Comparison of ENCODE assay signal across 8 cellular contexts in genomic region chr2:30448308-30448707, GRCh38.
DNase-seq lines count a peak whose midpoint lies in the region; ATAC-seq and TF ChIP-seq lines count a peak whose summit lies in the region.

No MANE protein-coding gene starts in this region.

- H2AFZ ChIP-seq in DND-41 (ENCODE audit: low read depth, low read length), result no peak overlapping the region
- peak overlapping the region; percentile 82 for H2AFZ ChIP-seq in neuron (ENCODE audit: low read depth, low read length)

- no peak for TF ChIP-seq POLR2A in NB4 (IDR thresholded peaks at IDR 0.05; ENCODE audit: extremely low read depth, insufficient read length)

- H3K27ac ChIP-seq in DND-41 (ENCODE audit: low read length) (no peak overlapping the region), duodenal mucosa (ENCODE audit: low read depth, low read length) (no peak overlapping the region), WERI-Rb-1 (no peak overlapping the region)

- H3K79me2 ChIP-seq in DND-41 (ENCODE audit: insufficient read depth, low read length), result peaks cover 55% of the 10 kb centered on the region

- H3K9me3 ChIP-seq in DND-41 (ENCODE audit: insufficient read depth, low read length, severe bottlenecking) (no peaks in the 10 kb centered on the region), duodenal mucosa (ENCODE audit: control insufficient read depth in 1 of 2, low read length in 2 of 2) (no peaks in the 10 kb centered on the region), neuron (ENCODE audit: low read length) (peaks cover 2% of the 10 kb centered on the region), WERI-Rb-1 (ENCODE audit: severe bottlenecking) (no peaks in the 10 kb centered on the region)

- H3K4me2 ChIP-seq in DND-41 (ENCODE audit: insufficient read depth, low read length), result peak overlapping the region; percentile 95

- DNase-seq in DND-41, result no peak
- no peak for DNase-seq in NB4 (ENCODE audit: low read depth)
- no peak for DNase-seq in WERI-Rb-1
- DNase-seq in posterior cingulate gyrus, result no peak
- no peak for DNase-seq in OCI-M1 (lab: John Stamatoyannopoulos, UW)

- H3K27me3 ChIP-seq in DND-41 (ENCODE audit: insufficient read depth, low read length, poor library complexity), result no peaks in the 10 kb centered on the region
- no peaks in the 10 kb centered on the region for H3K27me3 ChIP-seq in duodenal mucosa (ENCODE audit: control insufficient read depth in 1 of 2, insufficient read depth in 2 of 2, low read length in 2 of 2)
- no peaks in the 10 kb centered on the region for H3K27me3 ChIP-seq in neuron (ENCODE audit: insufficient read depth, low read length)
- no peaks in the 10 kb centered on the region for H3K27me3 ChIP-seq in WERI-Rb-1 (ENCODE audit: insufficient read depth, low read depth, severe bottlenecking)

- no peak for TF ChIP-seq CTCF in DND-41 (IDR thresholded peaks at IDR 0.05; ENCODE audit: borderline replicate concordance, extremely low read depth, low read length, poor library complexity, severe bottlenecking)
- no peak for TF ChIP-seq CTCF in NB4 (IDR thresholded peaks at IDR 0.05; ENCODE audit: low read depth, low read length)
- TF ChIP-seq CTCF in WERI-Rb-1 (IDR thresholded peaks at IDR 0.05; ENCODE audit: low read depth, low read length), result no peak

- H3K4me1 ChIP-seq in DND-41 (ENCODE audit: insufficient read depth, low read length) (peaks cover 22% of the 10 kb centered on the region), duodenal mucosa (ENCODE audit: control insufficient read depth in 1 of 2, insufficient read depth in 2 of 2, low read length in 2 of 2) (peaks cover 23% of the 10 kb centered on the region in 2 donors), neuron (ENCODE audit: insufficient read depth, low read length) (peaks cover 13% of the 10 kb centered on the region)

- H3K4me3 ChIP-seq in DND-41 (ENCODE audit: low read depth in 1 of 2, low read length in 2 of 2) (peak overlapping the region in 1 of 2 experiments; percentile 97; a peak in 1 of 4 replicates), NB4 (ENCODE audit: low read depth, low read length) (peak overlapping the region; percentile 87), duodenal mucosa (ENCODE audit: low read depth in 1 of 2, low read length in 2 of 2) (peak overlapping the region; percentile 93 to 95), neuron (ENCODE audit: low read length) (peak overlapping the region; percentile 89), WERI-Rb-1 (ENCODE audit: low read depth, low read length) (no peak overlapping the region)

- H3K9ac ChIP-seq in DND-41 (ENCODE audit: low read depth, low read length) (no peak overlapping the region), duodenal mucosa (ENCODE audit: low read depth in 1 of 2, low read length in 2 of 2) (peak overlapping the region; percentile 83 to 92)

- intact Hi-C loops in posterior cingulate gyrus (cut with DNase I), result no loop called here

- ATAC-seq in DND-41 (ENCODE audit: insufficient read depth, low read depth) (no peak), HG02870 (IDR thresholded peaks at IDR 0.05; ENCODE audit: unreplicated experiment) (no peak)

- no peaks in the 10 kb centered on the region; the same call in 1 of the 2 replicates for H4K20me1 ChIP-seq in DND-41 (ENCODE audit: insufficient read depth, low read length)

- peaks cover 7% of the 10 kb centered on the region; the same call in 1 of the 2 replicates for H3K36me3 ChIP-seq in DND-41 (ENCODE audit: insufficient read depth, low read length)
- H3K36me3 ChIP-seq in duodenal mucosa (ENCODE audit: control insufficient read depth in 1 of 2, insufficient read depth in 2 of 2, low read length in 2 of 2), result peaks cover 0 to 2% of the 10 kb centered on the region in 2 donors
- H3K36me3 ChIP-seq in neuron (ENCODE audit: insufficient read depth, low read length), result no peaks in the 10 kb centered on the region
- H3K36me3 ChIP-seq in WERI-Rb-1, result peaks cover 13% of the 10 kb centered on the region
